ENCODE assay signal across 25 cellular contexts in genomic region chr2:29394311-29394710, GRCh38.
"Had no signal": no experiment of that assay in that cellular context is flagged by ENCODE, and none has a peak within 500 bp of the region (broad histone marks: within the 10 kb centered on the region; RNA-seq: fewer than 3 reads in every experiment).

No MANE protein-coding gene starts in this region.

- H3K4me1 ChIP-seq: esophagus squamous epithelium, lower lobe of right lung, right lobe of liver, stomach, testis, tibial artery, upper lobe of left lung had no signal

- H3K9ac ChIP-seq: parathyroid adenoma had no signal

- FAIRE-seq: endometrium, keratinocyte, urothelium cell line had no signal

- H3K27ac ChIP-seq: coronary artery, esophagus squamous epithelium, lower lobe of right lung, parathyroid adenoma, right lobe of liver, stomach, testis, tibial artery, upper lobe of left lung had no signal

- H3K9me3 ChIP-seq: esophagus squamous epithelium, lower lobe of right lung, right lobe of liver, stomach, testis, tibial artery, upper lobe of left lung had no signal

- H3K36me3 Mint-ChIP-seq: natural killer cell; stimulated activated effector memory CD8-positive, alpha-beta T cell treated with anti-CD3 and anti-CD28 coated beads, Interleukin-12 subunit alpha, Interleukin-12 subunit beta, amount 100 ng/mL, for 72 hours had no signal

- H3K79me2 ChIP-seq: parathyroid adenoma had no signal

- H3K4me1 Mint-ChIP-seq: natural killer cell; stimulated activated effector memory CD8-positive, alpha-beta T cell treated with anti-CD3 and anti-CD28 coated beads, Interleukin-12 subunit alpha, Interleukin-12 subunit beta, amount 100 ng/mL, for 72 hours had no signal

- H3K4me2 ChIP-seq: smooth muscle cell had no signal

- H3K9me3 Mint-ChIP-seq: natural killer cell; stimulated activated effector memory CD8-positive, alpha-beta T cell treated with anti-CD3 and anti-CD28 coated beads, Interleukin-12 subunit alpha, Interleukin-12 subunit beta, amount 100 ng/mL, for 72 hours had no signal

- ATAC-seq: left ventricle myocardium superior; lower lobe of right lung; natural killer cell; right lobe of liver; stimulated activated effector memory CD8-positive, alpha-beta T cell treated with anti-CD3 and anti-CD28 coated beads, Interleukin-12 subunit alpha, Interleukin-12 subunit beta, amount 100 ng/mL, for 72 hours had no signal

- H3K4me3 Mint-ChIP-seq: natural killer cell; stimulated activated effector memory CD8-positive, alpha-beta T cell treated with anti-CD3 and anti-CD28 coated beads, Interleukin-12 subunit alpha, Interleukin-12 subunit beta, amount 100 ng/mL, for 72 hours had no signal

- H3K36me3 ChIP-seq: esophagus squamous epithelium, lower lobe of right lung, right lobe of liver, stomach, tibial artery, upper lobe of left lung had no signal

- H3K27me3 ChIP-seq: right lobe of liver, stomach, testis, tibial artery, upper lobe of left lung had no signal

- H2AFZ ChIP-seq: parathyroid adenoma had no signal

- H3K4me3 ChIP-seq: coronary artery, esophagus squamous epithelium, lower lobe of right lung, right lobe of liver, smooth muscle cell, stomach, testis, tibial artery, upper lobe of left lung had no signal

- DNase-seq: dermis blood vessel endothelial cell; effector memory CD4-positive, alpha-beta T cell; erythroblast; esophagus squamous epithelium; foreskin melanocyte; hypothalamus; left ventricle myocardium superior; lower lobe of right lung; natural killer cell; right lobe of liver; stimulated activated CD4-positive, alpha-beta T cell treated with anti-CD3 and anti-CD28 coated beads, Interleukin-12 subunit alpha, Interleukin-12 subunit beta, amount 100 ng/mL, for 4 hours; stimulated activated CD4-positive, alpha-beta T cell treated with anti-CD3 and anti-CD28 coated beads, Interleukin-2, amount 100 ng/mL, for 24 hours; stimulated activated CD4-positive, alpha-beta T cell treated with anti-CD3 and anti-CD28 coated beads, Interleukin-4, amount 100 ng/mL, for 24 hours; stimulated activated naive CD4-positive, alpha-beta T cell treated with Interleukin-2 at 50 U/mL for 16 hours; stomach; testis; tibial artery; upper lobe of left lung had no signal

- H3K27ac Mint-ChIP-seq: natural killer cell; stimulated activated effector memory CD8-positive, alpha-beta T cell treated with anti-CD3 and anti-CD28 coated beads, Interleukin-12 subunit alpha, Interleukin-12 subunit beta, amount 100 ng/mL, for 72 hours had no signal
